Comparison of ENCODE assay signal across 1 cellular context in genomic region chr2:137964066-137964858, GRCh38.
TF ChIP-seq lines count a peak whose summit lies in the region.

Gene HNMT, plus strand, starts transcription at chr2:137964473. Its CDS starts 19 bp downstream, at chr2:137964492.

TF ChIP-seq in K562, 482 proteins besides CTCF, POLR2A, EP300 and RAD21 (continued from another document and continues in another):
- TF ChIP-seq NKRF (IDR thresholded peaks at IDR 0.05; ENCODE audit: borderline replicate concordance) (no peak), ZNF134 (CRISPR knock-in tag; conservative IDR thresholded peaks at IDR 0.05) (no peak), SAFB2 (IDR thresholded peaks at IDR 0.05; ENCODE audit: borderline replicate concordance, low read depth, low read length, severe bottlenecking) (no peak), ZNF586 (CRISPR knock-in tag; conservative IDR thresholded peaks at IDR 0.05) (no peak), KDM5B (IDR thresholded peaks at IDR 0.05; ENCODE audit: insufficient replicate concordance, low read depth, low read length) (no peak), POLR3A (IDR thresholded peaks at IDR 0.05; ENCODE audit: borderline replicate concordance, extremely low read depth, insufficient read depth, insufficient read length) (no peak), ZC3H4 (CRISPR knock-in tag; IDR thresholded peaks at IDR 0.05; ENCODE audit: borderline replicate concordance) (no peak), PREB (CRISPR knock-in tag; IDR thresholded peaks at IDR 0.05) (no peak), ATF4 (CRISPR knock-in tag; IDR thresholded peaks at IDR 0.05) (no peak), SUPT5H (IDR thresholded peaks at IDR 0.05) (no peak), HEY1 (CRISPR knock-in tag; IDR thresholded peaks at IDR 0.05; ENCODE audit: borderline replicate concordance) (no peak), RBM17 (IDR thresholded peaks at IDR 0.05; ENCODE audit: borderline replicate concordance, low read depth, low read length) (no peak), ZFP1 (CRISPR knock-in tag; IDR thresholded peaks at IDR 0.05) (no peak), SIX5 (IDR thresholded peaks at IDR 0.05; ENCODE audit: borderline replicate concordance in 1 of 2, insufficient read depth in 1 of 2, low read depth in 1 of 2, low read length in 2 of 2) (no peak), GATA2 (CRISPR knock-in tag; IDR thresholded peaks at IDR 0.05) (peak; percentile 30; the same call in 1 of the 2 replicates), MYBL2 (IDR thresholded peaks at IDR 0.05; ENCODE audit: low read depth) (no peak), MYBL2 (CRISPR knock-in tag; IDR thresholded peaks at IDR 0.05; ENCODE audit: borderline replicate concordance) (no peak), TFAM (CRISPR knock-in tag; conservative IDR thresholded peaks at IDR 0.05) (no peak), ZNF778 (CRISPR knock-in tag; IDR thresholded peaks at IDR 0.05) (no peak), THRAP3 (IDR thresholded peaks at IDR 0.05; ENCODE audit: borderline replicate concordance) (no peak), ZNF561 (CRISPR knock-in tag; conservative IDR thresholded peaks at IDR 0.05) (no peak), ELK1 (CRISPR knock-in tag; IDR thresholded peaks at IDR 0.05) (no peak), MTA3 (IDR thresholded peaks at IDR 0.05; ENCODE audit: borderline replicate concordance) (peak; percentile 70; the same call in 1 of the 2 replicates), NUFIP1 (IDR thresholded peaks at IDR 0.05; ENCODE audit: partially characterized antibody) (no peak), MTA1 (IDR thresholded peaks at IDR 0.05; ENCODE audit: borderline replicate concordance) (peak; percentile 47; the same call in 1 of the 2 replicates), PML (IDR thresholded peaks at IDR 0.05; ENCODE audit: low read length) (no peak), FOXA3 (CRISPR knock-in tag; conservative IDR thresholded peaks at IDR 0.05 in 1 of 2, IDR thresholded peaks at IDR 0.05 in 1 of 2) (no peak), CBX2 (IDR thresholded peaks at IDR 0.05; ENCODE audit: insufficient read depth, low read length, poor library complexity, severe bottlenecking) (no peak), CTBP1 (IDR thresholded peaks at IDR 0.05; ENCODE audit: borderline replicate concordance) (peak; percentile 33; the same call in 1 of the 2 replicates), TAF7 (tag; IDR thresholded peaks at IDR 0.05) (no peak), NRF1 (conservative IDR thresholded peaks at IDR 0.05 in 1 of 2, IDR thresholded peaks at IDR 0.05 in 1 of 2) (no peak), BRF2 (IDR thresholded peaks at IDR 0.05; ENCODE audit: borderline replicate concordance, insufficient read depth, insufficient read length) (no peak), HBP1 (CRISPR knock-in tag; IDR thresholded peaks at IDR 0.05) (no peak), MEF2D (tag; conservative IDR thresholded peaks at IDR 0.05; ENCODE audit: low read depth) (no peak), FOXP1 (CRISPR knock-in tag; IDR thresholded peaks at IDR 0.05) (no peak), MAFF (IDR thresholded peaks at IDR 0.05; ENCODE audit: low read length) (no peak), MCM7 (IDR thresholded peaks at IDR 0.05) (no peak), ZNF57 (CRISPR knock-in tag; IDR thresholded peaks at IDR 0.05) (no peak), ZNF584 (CRISPR knock-in tag; IDR thresholded peaks at IDR 0.05; ENCODE audit: low read depth) (0 out of 2 replicates have a peak, but pooled peaks have one; percentile 26), ATF6 (CRISPR knock-in tag; IDR thresholded peaks at IDR 0.05) (no peak), ZFPM2 (CRISPR knock-in tag; IDR thresholded peaks at IDR 0.05) (no peak), SIN3A (IDR thresholded peaks at IDR 0.05; ENCODE audit: borderline replicate concordance in 2 of 2, control insufficient read depth in 1 of 2, low read depth in 2 of 2, low read length in 2 of 2) (no peak), CHCHD3 (CRISPR knock-in tag; IDR thresholded peaks at IDR 0.05) (no peak), TAF9B (IDR thresholded peaks at IDR 0.05; ENCODE audit: partially characterized antibody) (no peak), TBL1XR1 (IDR thresholded peaks at IDR 0.05; ENCODE audit: low read length in 2 of 2) (0 out of 4 replicates have a peak, but pooled peaks of 1 of the 2 experiments have one; percentile 29), SLC30A9 (CRISPR knock-in tag; IDR thresholded peaks at IDR 0.05) (no peak), PCBP2 (IDR thresholded peaks at IDR 0.05; ENCODE audit: low read depth, low read length, poor library complexity, severe bottlenecking) (no peak)
- TF ChIP-seq, protein P1, sequence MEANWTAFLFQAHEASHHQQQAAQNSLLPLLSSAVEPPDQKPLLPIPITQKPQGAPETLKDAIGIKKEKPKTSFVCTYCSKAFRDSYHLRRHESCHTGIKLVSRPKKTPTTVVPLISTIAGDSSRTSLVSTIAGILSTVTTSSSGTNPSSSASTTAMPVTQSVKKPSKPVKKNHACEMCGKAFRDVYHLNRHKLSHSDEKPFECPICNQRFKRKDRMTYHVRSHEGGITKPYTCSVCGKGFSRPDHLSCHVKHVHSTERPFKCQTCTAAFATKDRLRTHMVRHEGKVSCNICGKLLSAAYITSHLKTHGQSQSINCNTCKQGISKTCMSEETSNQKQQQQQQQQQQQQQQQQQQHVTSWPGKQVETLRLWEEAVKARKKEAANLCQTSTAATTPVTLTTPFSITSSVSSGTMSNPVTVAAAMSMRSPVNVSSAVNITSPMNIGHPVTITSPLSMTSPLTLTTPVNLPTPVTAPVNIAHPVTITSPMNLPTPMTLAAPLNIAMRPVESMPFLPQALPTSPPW (CRISPR knock-in tag; IDR thresholded peaks at IDR 0.05), result peak; percentile 48
- TF ChIP-seq, protein P2, sequence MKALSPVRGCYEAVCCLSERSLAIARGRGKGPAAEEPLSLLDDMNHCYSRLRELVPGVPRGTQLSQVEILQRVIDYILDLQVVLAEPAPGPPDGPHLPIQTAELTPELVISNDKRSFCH (CRISPR knock-in tag; IDR thresholded peaks at IDR 0.05), result no peak
- TF ChIP-seq, protein P2 (tag; IDR thresholded peaks at IDR 0.05), result no peak
- TF ChIP-seq, protein P3, sequence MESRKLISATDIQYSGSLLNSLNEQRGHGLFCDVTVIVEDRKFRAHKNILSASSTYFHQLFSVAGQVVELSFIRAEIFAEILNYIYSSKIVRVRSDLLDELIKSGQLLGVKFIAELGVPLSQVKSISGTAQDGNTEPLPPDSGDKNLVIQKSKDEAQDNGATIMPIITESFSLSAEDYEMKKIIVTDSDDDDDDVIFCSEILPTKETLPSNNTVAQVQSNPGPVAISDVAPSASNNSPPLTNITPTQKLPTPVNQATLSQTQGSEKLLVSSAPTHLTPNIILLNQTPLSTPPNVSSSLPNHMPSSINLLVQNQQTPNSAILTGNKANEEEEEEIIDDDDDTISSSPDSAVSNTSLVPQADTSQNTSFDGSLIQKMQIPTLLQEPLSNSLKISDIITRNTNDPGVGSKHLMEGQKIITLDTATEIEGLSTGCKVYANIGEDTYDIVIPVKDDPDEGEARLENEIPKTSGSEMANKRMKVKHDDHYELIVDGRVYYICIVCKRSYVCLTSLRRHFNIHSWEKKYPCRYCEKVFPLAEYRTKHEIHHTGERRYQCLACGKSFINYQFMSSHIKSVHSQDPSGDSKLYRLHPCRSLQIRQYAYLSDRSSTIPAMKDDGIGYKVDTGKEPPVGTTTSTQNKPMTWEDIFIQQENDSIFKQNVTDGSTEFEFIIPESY (CRISPR knock-in tag; IDR thresholded peaks at IDR 0.05), result no peak
- TF ChIP-seq, protein P4, sequence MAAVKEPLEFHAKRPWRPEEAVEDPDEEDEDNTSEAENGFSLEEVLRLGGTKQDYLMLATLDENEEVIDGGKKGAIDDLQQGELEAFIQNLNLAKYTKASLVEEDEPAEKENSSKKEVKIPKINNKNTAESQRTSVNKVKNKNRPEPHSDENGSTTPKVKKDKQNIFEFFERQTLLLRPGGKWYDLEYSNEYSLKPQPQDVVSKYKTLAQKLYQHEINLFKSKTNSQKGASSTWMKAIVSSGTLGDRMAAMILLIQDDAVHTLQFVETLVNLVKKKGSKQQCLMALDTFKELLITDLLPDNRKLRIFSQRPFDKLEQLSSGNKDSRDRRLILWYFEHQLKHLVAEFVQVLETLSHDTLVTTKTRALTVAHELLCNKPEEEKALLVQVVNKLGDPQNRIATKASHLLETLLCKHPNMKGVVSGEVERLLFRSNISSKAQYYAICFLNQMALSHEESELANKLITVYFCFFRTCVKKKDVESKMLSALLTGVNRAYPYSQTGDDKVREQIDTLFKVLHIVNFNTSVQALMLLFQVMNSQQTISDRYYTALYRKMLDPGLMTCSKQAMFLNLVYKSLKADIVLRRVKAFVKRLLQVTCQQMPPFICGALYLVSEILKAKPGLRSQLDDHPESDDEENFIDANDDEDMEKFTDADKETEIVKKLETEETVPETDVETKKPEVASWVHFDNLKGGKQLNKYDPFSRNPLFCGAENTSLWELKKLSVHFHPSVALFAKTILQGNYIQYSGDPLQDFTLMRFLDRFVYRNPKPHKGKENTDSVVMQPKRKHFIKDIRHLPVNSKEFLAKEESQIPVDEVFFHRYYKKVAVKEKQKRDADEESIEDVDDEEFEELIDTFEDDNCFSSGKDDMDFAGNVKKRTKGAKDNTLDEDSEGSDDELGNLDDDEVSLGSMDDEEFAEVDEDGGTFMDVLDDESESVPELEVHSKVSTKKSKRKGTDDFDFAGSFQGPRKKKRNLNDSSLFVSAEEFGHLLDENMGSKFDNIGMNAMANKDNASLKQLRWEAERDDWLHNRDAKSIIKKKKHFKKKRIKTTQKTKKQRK (IDR thresholded peaks at IDR 0.05; ENCODE audit: borderline replicate concordance, low read depth, low read length), result no peak
